ENCODE assay signal across 28 cellular contexts in the genomic region with DNA sequence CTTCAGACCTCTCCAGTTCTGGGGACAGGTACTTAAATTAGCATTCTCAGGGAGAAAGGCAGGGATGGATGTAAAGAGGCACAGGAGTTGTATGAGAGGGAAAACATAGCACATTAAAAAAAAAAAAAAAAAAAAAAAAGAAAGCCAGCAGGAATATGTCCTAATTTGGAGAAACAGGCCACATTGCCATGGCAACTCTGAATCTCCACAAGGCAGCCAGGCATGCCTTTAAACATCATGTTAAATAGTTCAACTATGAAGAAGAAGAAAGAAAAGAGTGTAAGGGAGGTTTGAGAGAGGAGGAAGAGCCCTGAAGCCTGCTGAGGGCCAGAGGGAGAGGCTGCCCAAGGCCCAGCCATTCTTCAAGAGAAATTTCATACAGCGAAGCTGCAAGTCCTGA.
"Had no signal": no experiment of that assay in that cellular context is flagged by ENCODE, and none has a peak within 500 bp of the region (broad histone marks: within the 10 kb centered on the region; RNA-seq: fewer than 3 reads in every experiment).

No MANE protein-coding gene starts in this region.

- H3K27me3 ChIP-seq: adrenal gland, ascending aorta, left lung, right lobe of liver had no signal

- H3K4me3 Mint-ChIP-seq: activated naive CD4-positive, alpha-beta T cell treated with anti-CD3 and anti-CD28 coated beads for 36 hours; activated naive CD8-positive, alpha-beta T cell treated with anti-CD3 and anti-CD28 coated beads for 36 hours; activated T-helper 1 cell treated with anti-CD3 and anti-CD28 coated beads, Interleukin-12 subunit alpha, Interleukin-12 subunit beta, Interleukin-2, Interleukin-4 antibody, amounts not matched to agents 30 ng/mL and 10 ng/mL and 1 ng/mL, durations not matched to agents 14 hours and 24 hours and 36 hours; dendritic cell treated with granulocyte-macrophage colony-stimulating factor and Interleukin-4, amounts not matched to agents 40 ng/mL and 50 ng/mL, for 4 days; nephron; stimulated activated naive CD8-positive, alpha-beta T cell treated with anti-CD3 and anti-CD28 coated beads, Interleukin-15, Interleukin-2, amounts not matched to agents 100 ng/mL and 50 ng/mL, for 24 hours; T-helper 17 cell; type B pancreatic cell had no signal

- H3K4me1 ChIP-seq: adrenal gland, ascending aorta, left lung, right lobe of liver had no signal

- H3K4me3 ChIP-seq: adrenal gland, ascending aorta, left lung, lung, right lobe of liver, thoracic aorta had no signal

- H3K27ac ChIP-seq: adrenal gland, ascending aorta, epithelial cell of prostate, left lung, right lobe of liver, thoracic aorta, WERI-Rb-1 had no signal

- H3K36me3 ChIP-seq: adrenal gland, ascending aorta, left lung, right lobe of liver, thoracic aorta, WERI-Rb-1 had no signal

- H3K9me3 Mint-ChIP-seq: activated naive CD4-positive, alpha-beta T cell treated with anti-CD3 and anti-CD28 coated beads for 36 hours; activated naive CD8-positive, alpha-beta T cell treated with anti-CD3 and anti-CD28 coated beads for 36 hours; activated T-helper 1 cell treated with anti-CD3 and anti-CD28 coated beads, Interleukin-12 subunit alpha, Interleukin-12 subunit beta, Interleukin-2, Interleukin-4 antibody, amounts not matched to agents 30 ng/mL and 10 ng/mL and 1 ng/mL, durations not matched to agents 14 hours and 24 hours and 36 hours; dendritic cell treated with granulocyte-macrophage colony-stimulating factor and Interleukin-4, amounts not matched to agents 40 ng/mL and 50 ng/mL, for 4 days; nephron; stimulated activated naive CD8-positive, alpha-beta T cell treated with anti-CD3 and anti-CD28 coated beads, Interleukin-15, Interleukin-2, amounts not matched to agents 100 ng/mL and 50 ng/mL, for 24 hours; type B pancreatic cell had no signal

- DNase-seq: activated CD4-positive, alpha-beta T cell treated with anti-CD3 and anti-CD28 coated beads for 48 hours; activated CD4-positive, alpha-beta T cell treated with anti-CD3 and anti-CD28 coated beads, Interleukin-2, amount 50 U/mL, for 48 hours; activated CD8-positive, alpha-beta memory T cell treated with anti-CD3 and anti-CD28 coated beads, Interleukin-2, amount 50 U/mL, for 4 hours; activated effector memory CD4-positive, alpha-beta T cell treated with anti-CD3 and anti-CD28 coated beads, Interleukin-2, amount 50 U/mL, for 16 hours; activated naive CD4-positive, alpha-beta T cell treated with anti-CD3 and anti-CD28 coated beads for 36 hours; activated naive CD8-positive, alpha-beta T cell treated with anti-CD3 and anti-CD28 coated beads for 36 hours; activated T-cell treated with anti-CD3 and anti-CD28 coated beads, Interleukin-2, amount 50 U/mL, for 1 hour; adrenal gland; central memory CD4-positive, alpha-beta T cell; effector CD8-positive, alpha-beta T cell; kidney glomerular epithelial cell; left lung; mesendoderm; right lobe of liver; stimulated activated CD4-positive, alpha-beta T cell treated with anti-CD3 and anti-CD28 coated beads, Interleukin-12 subunit alpha, Interleukin-12 subunit beta, amount 100 ng/mL, for 4 hours; stimulated activated CD4-positive, alpha-beta T cell treated with anti-CD3 and anti-CD28 coated beads, Interleukin-4, amount 100 ng/mL, for 1 hour; T-helper 17 cell; T1000; WERI-Rb-1 had no signal

- H3K36me3 Mint-ChIP-seq: activated naive CD8-positive, alpha-beta T cell treated with anti-CD3 and anti-CD28 coated beads for 36 hours; type B pancreatic cell had no signal

- H3K27me3 Mint-ChIP-seq: stimulated activated naive CD8-positive, alpha-beta T cell treated with anti-CD3 and anti-CD28 coated beads, Interleukin-15, Interleukin-2, amounts not matched to agents 100 ng/mL and 50 ng/mL, for 24 hours had no signal

- H3K27ac Mint-ChIP-seq: activated naive CD4-positive, alpha-beta T cell treated with anti-CD3 and anti-CD28 coated beads for 36 hours; activated naive CD8-positive, alpha-beta T cell treated with anti-CD3 and anti-CD28 coated beads for 36 hours; activated T-helper 1 cell treated with anti-CD3 and anti-CD28 coated beads, Interleukin-12 subunit alpha, Interleukin-12 subunit beta, Interleukin-2, Interleukin-4 antibody, amounts not matched to agents 30 ng/mL and 10 ng/mL and 1 ng/mL, durations not matched to agents 14 hours and 24 hours and 36 hours; dendritic cell treated with granulocyte-macrophage colony-stimulating factor and Interleukin-4, amounts not matched to agents 40 ng/mL and 50 ng/mL, for 4 days; stimulated activated naive CD8-positive, alpha-beta T cell treated with anti-CD3 and anti-CD28 coated beads, Interleukin-15, Interleukin-2, amounts not matched to agents 100 ng/mL and 50 ng/mL, for 24 hours; T-helper 17 cell; type B pancreatic cell had no signal

- H3K9me3 ChIP-seq: adrenal gland, ascending aorta, left lung, right lobe of liver, thoracic aorta had no signal

- H3K4me1 Mint-ChIP-seq: activated naive CD8-positive, alpha-beta T cell treated with anti-CD3 and anti-CD28 coated beads for 36 hours; nephron; T-helper 17 cell had no signal
